ENCODE assay signal across 29 cellular contexts in the genomic region with DNA sequence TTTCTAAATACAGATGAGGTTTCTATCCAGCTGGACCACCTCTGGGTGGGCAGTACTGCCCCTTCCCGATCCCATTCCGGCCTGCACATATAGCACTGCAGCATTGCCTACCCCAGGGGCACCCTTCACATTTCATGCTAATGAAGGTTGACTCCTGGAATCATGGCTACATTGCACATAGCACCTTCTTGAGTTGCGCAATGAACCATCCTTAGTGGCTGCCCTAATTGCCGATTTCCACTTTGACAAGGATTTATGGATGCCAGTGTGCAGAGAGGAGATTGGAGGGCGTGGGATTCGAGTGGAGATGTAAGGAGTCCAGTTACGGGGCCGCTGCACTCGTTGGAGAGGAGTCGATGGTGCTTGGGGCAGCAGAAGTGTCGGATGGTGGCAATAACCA.
"Had no signal": no experiment of that assay in that cellular context is flagged by ENCODE, and none has a peak within 500 bp of the region (broad histone marks: within the 10 kb centered on the region; RNA-seq: fewer than 3 reads in every experiment).

No MANE protein-coding gene starts in this region.

- H3K27ac Mint-ChIP-seq: natural killer cell; nephron; neural progenitor cell; progenitor cell of endocrine pancreas; stimulated activated effector memory CD8-positive, alpha-beta T cell treated with anti-CD3 and anti-CD28 coated beads, Interleukin-12 subunit alpha, Interleukin-12 subunit beta, amount 100 ng/mL, for 72 hours; stimulated activated naive B cell treated with anti-CD40 and anti-IgM and Interleukin-4, amounts not matched to agents 10 μg/mL and 1 μg/mL and 100 μg/mL, for 72 hours; stimulated activated naive CD8-positive, alpha-beta T cell treated with anti-CD3 and anti-CD28 coated beads, Interleukin-15, Interleukin-2, amounts not matched to agents 100 ng/mL and 50 ng/mL, for 24 hours had no signal

- H3K36me3 ChIP-seq: neural progenitor cell, ovary, stomach, thoracic aorta, thyroid gland, tibial nerve, upper lobe of left lung, vagina had no signal

- H3K27me3 ChIP-seq: neural progenitor cell, ovary, stomach, thyroid gland, tibial nerve, upper lobe of left lung, vagina had no signal

- H3K4me2 ChIP-seq: neural progenitor cell, smooth muscle cell had no signal

- H3K4me1 ChIP-seq: neural progenitor cell, parathyroid adenoma, psoas muscle, stomach, thyroid gland, tibial nerve, upper lobe of left lung, vagina had no signal

- H3K4me3 ChIP-seq: neural progenitor cell, ovary, psoas muscle, skin epidermis, smooth muscle cell, stomach, thoracic aorta, thyroid gland, tibial nerve, upper lobe of left lung, vagina had no signal

- H3K4me3 Mint-ChIP-seq: natural killer cell; nephron; neural progenitor cell; stimulated activated effector memory CD8-positive, alpha-beta T cell treated with anti-CD3 and anti-CD28 coated beads, Interleukin-12 subunit alpha, Interleukin-12 subunit beta, amount 100 ng/mL, for 72 hours; stimulated activated naive B cell treated with anti-CD40 and anti-IgM and Interleukin-4, amounts not matched to agents 10 μg/mL and 1 μg/mL and 100 μg/mL, for 72 hours; stimulated activated naive CD8-positive, alpha-beta T cell treated with anti-CD3 and anti-CD28 coated beads, Interleukin-15, Interleukin-2, amounts not matched to agents 100 ng/mL and 50 ng/mL, for 24 hours had no signal

- H3K4me1 Mint-ChIP-seq: natural killer cell; neural progenitor cell; stimulated activated effector memory CD8-positive, alpha-beta T cell treated with anti-CD3 and anti-CD28 coated beads, Interleukin-12 subunit alpha, Interleukin-12 subunit beta, amount 100 ng/mL, for 72 hours; stimulated activated naive B cell treated with anti-CD40 and anti-IgM and Interleukin-4, amounts not matched to agents 10 μg/mL and 1 μg/mL and 100 μg/mL, for 72 hours had no signal

- H3K36me3 Mint-ChIP-seq: neural progenitor cell; stimulated activated effector memory CD8-positive, alpha-beta T cell treated with anti-CD3 and anti-CD28 coated beads, Interleukin-12 subunit alpha, Interleukin-12 subunit beta, amount 100 ng/mL, for 72 hours; stimulated activated naive B cell treated with anti-CD40 and anti-IgM and Interleukin-4, amounts not matched to agents 10 μg/mL and 1 μg/mL and 100 μg/mL, for 72 hours had no signal

- H3K9me3 ChIP-seq: ovary, psoas muscle, stomach, thoracic aorta, thyroid gland, tibial nerve, upper lobe of left lung, vagina had no signal

- H3K27ac ChIP-seq: neural progenitor cell, ovary, parathyroid adenoma, psoas muscle, skin epidermis, stomach, thoracic aorta, thyroid gland, tibial nerve, upper lobe of left lung, vagina had no signal

- ATAC-seq: natural killer cell; psoas muscle; right cardiac atrium; sciatic nerve; stimulated activated effector memory CD8-positive, alpha-beta T cell treated with anti-CD3 and anti-CD28 coated beads, Interleukin-12 subunit alpha, Interleukin-12 subunit beta, amount 100 ng/mL, for 72 hours; stimulated activated naive B cell treated with anti-CD40 and anti-IgM and Interleukin-4, amounts not matched to agents 10 μg/mL and 1 μg/mL and 100 μg/mL, for 72 hours had no signal

- FAIRE-seq: urothelium cell line had no signal

- DNase-seq: natural killer cell; occipital lobe; ovary; posterior cingulate gyrus; psoas muscle; right cardiac atrium; stimulated activated CD4-positive, alpha-beta T cell treated with anti-CD3 and anti-CD28 coated beads, Interleukin-15, amount 100 ng/mL, for 24 hours; stimulated activated CD4-positive, alpha-beta T cell treated with anti-CD3 and anti-CD28 coated beads, Interleukin-2, amount 100 ng/mL, for 24 hours; stimulated activated CD4-positive, alpha-beta T cell treated with anti-CD3 and anti-CD28 coated beads, Interleukin-2, amount 100 ng/mL, for 48 hours; stimulated activated CD4-positive, alpha-beta T cell treated with anti-CD3 and anti-CD28 coated beads, Interleukin-4, amount 100 ng/mL, for 24 hours; stimulated activated naive B cell treated with anti-CD40 and anti-IgM and Interleukin-4, amounts not matched to agents 10 μg/mL and 1 μg/mL and 100 μg/mL, for 72 hours; stimulated activated naive CD4-positive, alpha-beta T cell treated with Interleukin-2 at 50 U/mL for 16 hours; stomach; thyroid gland; trophoblast cell; upper lobe of left lung had no signal

- H3K27me3 Mint-ChIP-seq: progenitor cell of endocrine pancreas; stimulated activated naive CD8-positive, alpha-beta T cell treated with anti-CD3 and anti-CD28 coated beads, Interleukin-15, Interleukin-2, amounts not matched to agents 100 ng/mL and 50 ng/mL, for 24 hours had no signal

- H3K9me3 Mint-ChIP-seq: neural progenitor cell; stimulated activated naive B cell treated with anti-CD40 and anti-IgM and Interleukin-4, amounts not matched to agents 10 μg/mL and 1 μg/mL and 100 μg/mL, for 72 hours; stimulated activated naive CD8-positive, alpha-beta T cell treated with anti-CD3 and anti-CD28 coated beads, Interleukin-15, Interleukin-2, amounts not matched to agents 100 ng/mL and 50 ng/mL, for 24 hours had no signal
